ENCODE assay signal across 16 cellular contexts in the genomic region with DNA sequence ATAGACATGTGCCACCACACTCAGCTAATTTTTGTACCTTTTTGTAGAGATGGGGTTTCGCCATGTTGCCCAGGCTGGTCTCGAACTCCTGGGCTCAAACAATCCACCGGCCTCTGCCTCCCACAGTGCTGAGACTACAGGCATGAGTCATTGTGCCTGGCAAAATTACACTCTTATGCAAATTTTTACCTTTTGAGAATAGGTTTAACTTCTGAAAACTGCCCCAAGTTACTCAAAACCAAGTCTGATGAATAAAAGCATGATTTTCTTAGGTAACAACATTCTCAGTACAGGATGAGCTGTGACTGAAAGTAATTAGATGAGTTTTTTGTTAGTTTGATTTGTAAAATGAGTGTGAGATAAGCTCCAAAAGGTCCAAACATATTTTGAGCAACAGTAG.
DNase-seq lines count a peak whose midpoint lies in the region; ATAC-seq and TF ChIP-seq lines count a peak whose summit lies in the region.
"Had no signal": no experiment of that assay in that cellular context is flagged by ENCODE, and none has a peak within 500 bp of the region (broad histone marks: within the 10 kb centered on the region; RNA-seq: fewer than 3 reads in every experiment).

No MANE protein-coding gene starts in this region.

- peak; percentile 0 for DNase-seq in activated T-cell treated with anti-CD3 and anti-CD28 coated beads for 24 hours (ENCODE audit: low read depth)
- no peak for DNase-seq in activated T-cell treated with anti-CD3 and anti-CD28 coated beads, Interleukin-2, amount 50 U/mL, for 1 hour
- peak; percentile 11 to 27 for DNase-seq in stimulated activated CD4-positive, alpha-beta T cell treated with anti-CD3 and anti-CD28 coated beads, Interleukin-4, amount 100 ng/mL, for 48 hours (ENCODE audit: low read depth in 2 of 2)
- no peak for DNase-seq in brain microvascular endothelial cell
- no peak for DNase-seq in PC-9
- no peak for DNase-seq in mucosa of gallbladder (ENCODE audit: low spot score)
- DNase-seq: activated CD8-positive, alpha-beta memory T cell treated with anti-CD3 and anti-CD28 coated beads, Interleukin-2, amount 10 ng/mL, durations not matched to agents 7 days and 5 days; CD8-positive, alpha-beta T cell; Kasumi-1; NCI-H1436; NCI-H226; stimulated activated naive CD4-positive, alpha-beta T cell; upper lobe of right lung had no signal

- BruUV-seq in PC-9 (replicated peaks; lab: Mats Ljungman, UMichigan): no TSS peak

- no peaks in the 10 kb centered on the region for H3F3A ChIP-seq in PC-9 (ENCODE audit: insufficient read depth, low read depth)

- H4K20me1 ChIP-seq in PC-9 (ENCODE audit: insufficient read depth): no peaks in the 10 kb centered on the region

- no peaks in the 10 kb centered on the region for H3K79me2 ChIP-seq in PC-9 (ENCODE audit: low read depth)

- H3K36me3 ChIP-seq in brain microvascular endothelial cell (replicated peaks): no peaks in the 10 kb centered on the region
- H3K36me3 ChIP-seq in PC-9 (ENCODE audit: low read depth): no peaks in the 10 kb centered on the region
- H3K36me3 ChIP-seq: SJSA1, upper lobe of right lung had no signal

- intact Hi-C loops in PC-9 (cut with micrococcal nuclease; ENCODE audit: unreplicated experiment): no loop called here

- POLR2A ChIA-PET in PC-9 (lab: Charles Lee; ENCODE audit: unreplicated experiment): no interaction called here

- H3K4me3 ChIP-seq in brain microvascular endothelial cell (ENCODE audit: low read depth, low read length) (no peak overlapping the region), PC-9 (no peak overlapping the region)
- H3K4me3 ChIP-seq: SJSA1, upper lobe of right lung had no signal

- CTCF ChIA-PET in PC-9 (lab: Charles Lee): no interaction called here

- H3K9me3 ChIP-seq in PC-9 (ENCODE audit: insufficient read depth, low read depth): no peaks in the 10 kb centered on the region
- H3K9me3 ChIP-seq: SJSA1, upper lobe of right lung had no signal

- no peak for TF ChIP-seq CTCF in brain microvascular endothelial cell (IDR thresholded peaks at IDR 0.05; ENCODE audit: low read depth, low read length, missing control alignments)
- TF ChIP-seq CTCF in PC-9 (conservative IDR thresholded peaks at IDR 0.05): no peak

- no peak overlapping the region for H3K4me2 ChIP-seq in PC-9

- in situ Hi-C loops in brain microvascular endothelial cell (cut with HindIII; ENCODE audit: low pct_ligation_motif_present, low sequenced_read_pairs): no loop called here

- no peak overlapping the region; the same call in 1 of the 2 replicates for H2AFZ ChIP-seq in PC-9

- no peaks in the 10 kb centered on the region for H3K4me1 ChIP-seq in PC-9 (replicated peaks; ENCODE audit: insufficient read depth)
- H3K4me1 ChIP-seq: SJSA1, upper lobe of right lung had no signal

- H3K9me2 ChIP-seq in PC-9 (ENCODE audit: insufficient read depth): no peaks in the 10 kb centered on the region

- H3K27ac ChIP-seq in brain microvascular endothelial cell (no peak overlapping the region), PC-9 (no peak overlapping the region)
- H3K27ac ChIP-seq: SJSA1, upper lobe of right lung had no signal

- no peaks in the 10 kb centered on the region for H3K27me3 ChIP-seq in brain microvascular endothelial cell (replicated peaks)
- H3K27me3 ChIP-seq in PC-9 (ENCODE audit: insufficient read depth, low read depth): no peaks in the 10 kb centered on the region
- H3K27me3 ChIP-seq: upper lobe of right lung had no signal

- peak; percentile 75 for ATAC-seq in GM21526 (IDR thresholded peaks at IDR 0.05; ENCODE audit: low FRiP score, unreplicated experiment)
- ATAC-seq in HG03469 (IDR thresholded peaks at IDR 0.05; ENCODE audit: unreplicated experiment): peak; percentile 69
- ATAC-seq: activated CD8-positive, alpha-beta memory T cell treated with anti-CD3 and anti-CD28 coated beads, Interleukin-2, amount 10 ng/mL, durations not matched to agents 7 days and 5 days; CD8-positive, alpha-beta T cell; upper lobe of right lung had no signal

Comparison
In these comparisons a context has a peak if more than half of its experiments do, and no peak if none do; other contexts are left out.
1. DNase-seq: peak in activated T-cell treated with anti-CD3 and anti-CD28 coated beads for 24 hours (single experiment) and stimulated activated CD4-positive, alpha-beta T cell treated with anti-CD3 and anti-CD28 coated beads, Interleukin-4, amount 100 ng/mL, for 48 hours (2 of 2); none in activated T-cell treated with anti-CD3 and anti-CD28 coated beads, Interleukin-2, amount 50 U/mL, for 1 hour (single experiment), brain microvascular endothelial cell (single experiment), PC-9 (0 of 2) and mucosa of gallbladder (single experiment).